ENCODE assay signal across 12 cellular contexts in genomic region chr1:20725189-20726106, GRCh38. TPM values are rescaled to one million over a fixed set of nuclear protein-coding genes. Genes with fewer than 3 reads are reported as not detected.
A peak's percentile ranks its signal among the peaks of the same experiment; 100 is the strongest.
DNase-seq lines count a peak whose midpoint lies in the region; ATAC-seq and TF ChIP-seq lines count a peak whose summit lies in the region.
"Had no signal": no experiment of that assay in that cellular context is flagged by ENCODE, and none has a peak within 500 bp of the region (broad histone marks: within the 10 kb centered on the region; RNA-seq: fewer than 3 reads in every experiment).

No MANE protein-coding gene starts in this region.

- H3K4me3 ChIP-seq in GM23248 (no peak overlapping the region), coronary artery (no peak overlapping the region), neuronal stem cell (ENCODE audit: low read length in 2 of 2) (no peak overlapping the region)
- no peak overlapping the region for H3K4me3 ChIP-seq in CD4-positive, alpha-beta memory T cell (ENCODE audit: low read length in 2 of 2)
- H3K4me3 ChIP-seq: ascending aorta, heart left ventricle had no signal

- H3K9me3 Mint-ChIP-seq in stimulated activated naive B cell treated with anti-CD40 and anti-IgM and Interleukin-4, amounts not matched to agents 10 μg/mL and 1 μg/mL and 100 μg/mL, for 72 hours = no peaks in the 10 kb centered on the region
- H3K9me3 Mint-ChIP-seq in CD4-positive, alpha-beta memory T cell = peaks cover 0 to 2% (median 0%) of the 10 kb centered on the region in 8 donors
- H3K9me3 Mint-ChIP-seq: nephron progenitor cell had no signal

- H2BK15ac ChIP-seq in neuronal stem cell (ENCODE audit: low read length) = no peak overlapping the region

- H3K36me3 Mint-ChIP-seq in stimulated activated naive B cell treated with anti-CD40 and anti-IgM and Interleukin-4, amounts not matched to agents 10 μg/mL and 1 μg/mL and 100 μg/mL, for 72 hours = no peaks in the 10 kb centered on the region
- H3K36me3 Mint-ChIP-seq in CD4-positive, alpha-beta memory T cell = no peaks in the 10 kb centered on the region

- peak overlapping the region; percentile 46 for H2AK5ac ChIP-seq in neuronal stem cell (ENCODE audit: low read depth, low read length)

- 75 to 77% methylated on average over 26 to 28 of the region's 29 CpGs for WGBS in GM23248 (ENCODE audit: low coverage in 1 of 2, low lambda C conversion rate in 2 of 2, missing lambda C conversion rate in 2 of 2), 2 experiments
- no CpG with 5 or more reads among the region's 29 CpGs for WGBS in neuronal stem cell (ENCODE audit: extremely low coverage in 2 of 2, insufficient read length in 2 of 2, insufficient replicate concordance in 1 of 2), 2 donors

- intact Hi-C loops in CD4-positive, alpha-beta memory T cell (cut with micrococcal nuclease) = no loop called here

- H3K4me3 Mint-ChIP-seq in stimulated activated naive B cell treated with anti-CD40 and anti-IgM and Interleukin-4, amounts not matched to agents 10 μg/mL and 1 μg/mL and 100 μg/mL, for 72 hours = no peak overlapping the region
- H3K4me3 Mint-ChIP-seq in CD4-positive, alpha-beta memory T cell = no peak overlapping the region
- H3K4me3 Mint-ChIP-seq: nephron progenitor cell had no signal

- H2AFZ ChIP-seq in GM23248 = no peak overlapping the region
- H2AFZ ChIP-seq in neuronal stem cell (ENCODE audit: low read length) = no peak overlapping the region

- peak overlapping the region; percentile 75 for H2BK5ac ChIP-seq in neuronal stem cell (ENCODE audit: low read length)

- TF ChIP-seq CTCF in coronary artery (IDR thresholded peaks at IDR 0.05) = no peak

- H3K4me1 ChIP-seq in GM23248 (ENCODE audit: insufficient read depth) = no peaks in the 10 kb centered on the region
- peaks cover 8 to 9% of the 10 kb centered on the region in 2 donors for H3K4me1 ChIP-seq in neuronal stem cell (ENCODE audit: control insufficient read depth in 2 of 2, insufficient read depth in 1 of 2, low read depth in 1 of 2, low read length in 2 of 2)
- H3K4me1 ChIP-seq in CD4-positive, alpha-beta memory T cell (ENCODE audit: insufficient read depth, low read length) = no peaks in the 10 kb centered on the region
- H3K4me1 ChIP-seq: ascending aorta had no signal

- H3K9ac ChIP-seq in GM23248 (no peak overlapping the region), neuronal stem cell (ENCODE audit: low read depth, low read length, poor library complexity) (no peak overlapping the region)

- H3K4me2 ChIP-seq in GM23248 (ENCODE audit: unreplicated experiment) (no peak overlapping the region), neuronal stem cell (ENCODE audit: insufficient read depth, low read length, poor library complexity, severe bottlenecking) (no peak overlapping the region)

- H3K79me2 ChIP-seq in GM23248 (ENCODE audit: insufficient read depth) = no peaks in the 10 kb centered on the region

- no peak overlapping the region for H3K14ac ChIP-seq in neuronal stem cell (ENCODE audit: low read length)

- H2BK120ac ChIP-seq in neuronal stem cell (ENCODE audit: low read depth, low read length) = no peak overlapping the region

- H3K36me3 ChIP-seq in GM23248 (ENCODE audit: low read depth) (no peaks in the 10 kb centered on the region), neuronal stem cell (replicated peaks in 1 of 2; ENCODE audit: control insufficient read depth in 2 of 2, insufficient read depth in 2 of 2, low read length in 2 of 2) (peaks cover 0 to 2% of the 10 kb centered on the region in 2 donors)
- no peaks in the 10 kb centered on the region for H3K36me3 ChIP-seq in CD4-positive, alpha-beta memory T cell (ENCODE audit: insufficient read depth, low read length)
- H3K36me3 ChIP-seq: ascending aorta, heart left ventricle had no signal

- peaks cover 6% of the 10 kb centered on the region for H3K79me1 ChIP-seq in neuronal stem cell (ENCODE audit: low read depth, low read length)

- H3K27ac ChIP-seq in GM23248 (no peak overlapping the region), coronary artery (no peak overlapping the region), neuronal stem cell (replicated peaks; ENCODE audit: low read length) (no peak overlapping the region)
- H3K27ac ChIP-seq in CD4-positive, alpha-beta memory T cell (ENCODE audit: low read depth, low read length) = no peak overlapping the region
- H3K27ac ChIP-seq: ascending aorta, heart left ventricle had no signal

- no peaks in the 10 kb centered on the region for H3K9me2 ChIP-seq in GM23248 (ENCODE audit: insufficient read depth)

- H3F3A ChIP-seq in GM23248 (ENCODE audit: insufficient read depth) = no peaks in the 10 kb centered on the region

- DNase-seq in GM23248 (peak; percentile 76), NCI-H1436 treated with DMSO at 0.1 percent for 48 hours (lab: John Stamatoyannopoulos, UW) (peak; percentile 74), coronary artery (ENCODE audit: low spot score) (peak; percentile 50), neuronal stem cell (ENCODE audit: low spot score) (no peak)
- DNase-seq in stimulated activated naive B cell treated with anti-CD40 and anti-IgM and Interleukin-4, amounts not matched to agents 10 μg/mL and 1 μg/mL and 100 μg/mL, for 72 hours = no peak
- DNase-seq in CD4-positive, alpha-beta memory T cell = no peak
- DNase-seq: activated CD4-positive, CD25-positive, alpha-beta regulatory T cell; nephron progenitor cell had no signal

- H3K18ac ChIP-seq in neuronal stem cell (ENCODE audit: low read length) = peak overlapping the region; percentile 19

- H3K27me3 Mint-ChIP-seq in stimulated activated naive B cell treated with anti-CD40 and anti-IgM and Interleukin-4, amounts not matched to agents 10 μg/mL and 1 μg/mL and 100 μg/mL, for 72 hours = peaks cover 24 to 43% of the 10 kb centered on the region in 2 donors
- H3K27me3 Mint-ChIP-seq in CD4-positive, alpha-beta memory T cell = peaks cover 2 to 12% of the 10 kb centered on the region in 2 donors

- H3K4ac ChIP-seq in neuronal stem cell (ENCODE audit: low read length) = no peak overlapping the region

- in situ Hi-C loops in GM23248 (cut with MboI) = no loop called here

- no peak overlapping the region for H4K8ac ChIP-seq in neuronal stem cell (ENCODE audit: low read depth, low read length)

- CTCF ChIA-PET in CD4-positive, alpha-beta memory T cell (lab: Charles Lee; ENCODE audit: partially characterized antibody) = interaction anchor here (1.6 kb wide), 1 partner anchor 29 kb away, joined by 5 read pairs; no protein-coding TSS in a partner anchor

- no peaks in the 10 kb centered on the region for H4K20me1 ChIP-seq in GM23248 (ENCODE audit: insufficient read depth)

- H3K9me3 ChIP-seq in GM23248 (ENCODE audit: low read depth) (no peaks in the 10 kb centered on the region), neuronal stem cell (replicated peaks in 1 of 2; ENCODE audit: control insufficient read depth in 2 of 2, insufficient read depth in 1 of 2, low read depth in 1 of 2, low read length in 2 of 2) (no peaks in the 10 kb centered on the region)
- no peaks in the 10 kb centered on the region for H3K9me3 ChIP-seq in CD4-positive, alpha-beta memory T cell (ENCODE audit: control insufficient read depth in 1 of 2, low read length in 2 of 2)
- H3K9me3 ChIP-seq: ascending aorta, heart left ventricle had no signal

- no peak overlapping the region for H3K27ac Mint-ChIP-seq in stimulated activated naive B cell treated with anti-CD40 and anti-IgM and Interleukin-4, amounts not matched to agents 10 μg/mL and 1 μg/mL and 100 μg/mL, for 72 hours
- no peak overlapping the region for H3K27ac Mint-ChIP-seq in CD4-positive, alpha-beta memory T cell
- H3K27ac Mint-ChIP-seq: nephron progenitor cell had no signal

- peaks cover 12% of the 10 kb centered on the region for H3K27me3 ChIP-seq in GM23248 (replicated peaks; ENCODE audit: insufficient read depth)
- peaks cover 0 to 9% (median 0%) of the 10 kb centered on the region in 3 experiments for H3K27me3 ChIP-seq in neuronal stem cell (ENCODE audit: control insufficient read depth in 3 of 3, insufficient read depth in 3 of 3, low read depth in 1 of 3, low read length in 3 of 3)
- no peaks in the 10 kb centered on the region for H3K27me3 ChIP-seq in CD4-positive, alpha-beta memory T cell (ENCODE audit: insufficient read depth, low read length)
- H3K27me3 ChIP-seq: ascending aorta had no signal

- H3K23ac ChIP-seq in neuronal stem cell (ENCODE audit: low read depth, low read length, poor library complexity) = no peak overlapping the region

- POLR2A ChIA-PET in CD4-positive, alpha-beta memory T cell (lab: Charles Lee; ENCODE audit: partially characterized antibody) = no interaction called here

- ATAC-seq in stimulated activated naive B cell treated with anti-CD40 and anti-IgM and Interleukin-4, amounts not matched to agents 10 μg/mL and 1 μg/mL and 100 μg/mL, for 72 hours (replicated peaks) = no peak
- ATAC-seq in HG02870 (IDR thresholded peaks at IDR 0.05; ENCODE audit: unreplicated experiment) = no peak
- ATAC-seq in HG03521 (IDR thresholded peaks at IDR 0.05; ENCODE audit: unreplicated experiment) = no peak
- ATAC-seq: heart left ventricle had no signal

- peaks cover 8 to 17% of the 10 kb centered on the region in 2 donors for H3K4me1 Mint-ChIP-seq in stimulated activated naive B cell treated with anti-CD40 and anti-IgM and Interleukin-4, amounts not matched to agents 10 μg/mL and 1 μg/mL and 100 μg/mL, for 72 hours
- peaks cover 4 to 8% (median 4%) of the 10 kb centered on the region in 4 donors for H3K4me1 Mint-ChIP-seq in CD4-positive, alpha-beta memory T cell

- H2BK12ac ChIP-seq in neuronal stem cell (ENCODE audit: low read length) = no peak overlapping the region

- H4K91ac ChIP-seq in neuronal stem cell (ENCODE audit: low read depth, low read length, poor library complexity) = no peak overlapping the region

RNA-seq across cellular contexts. Expression of gene SH2D5, which starts 7.1 kb away (rescaled TPM):
- total RNA-seq in GM23248 (2014; rRNA removed; shearing (Covaris generic)) = 1.0 and 1.4 TPM in 2 replicates
- polyA plus RNA-seq in GM23248 (2016; fragmentation: Nextera tagmentation; extraction: Ambion mirVana) = 0.43 and 1.1 TPM in 2 replicates
- 5.5 TPM for polyA plus RNA-seq in neuronal stem cell (2013, experiment 1 of 2)
- polyA plus RNA-seq in neuronal stem cell (2013, experiment 2 of 2) = 5.3 TPM
- under 1 TPM in 1 of 2 experiments, not detected in 1; 0.38 TPM for total RNA-seq in CD4-positive, alpha-beta memory T cell
- not detected for polyA plus RNA-seq in CD4-positive, alpha-beta memory T cell
- total RNA-seq: ascending aorta had no signal

RNA-seq across cellular contexts. Expression of gene KIF17, which starts 7.6 kb away (rescaled TPM):
- total RNA-seq in GM23248 (2014; rRNA removed; shearing (Covaris generic)) = 0.11 TPM in 1 of 2 replicates, not detected in the other
- 0.10 and 0.31 TPM in 2 replicates for polyA plus RNA-seq in GM23248 (2016; fragmentation: Nextera tagmentation; extraction: Ambion mirVana)
- polyA plus RNA-seq in neuronal stem cell (2013, experiment 1 of 2) = 5.8 TPM
- 5.8 TPM for polyA plus RNA-seq in neuronal stem cell (2013, experiment 2 of 2)
- total RNA-seq in CD4-positive, alpha-beta memory T cell = not detected
- polyA plus RNA-seq in CD4-positive, alpha-beta memory T cell = not detected

Comparison
In these comparisons a context has a peak if more than half of its experiments do, and no peak if none do; other contexts are left out.
1. DNase-seq: peak in GM23248 (single experiment), NCI-H1436 treated with DMSO at 0.1 percent for 48 hours (single experiment) and coronary artery (single experiment); none in neuronal stem cell (single experiment), stimulated activated naive B cell treated with anti-CD40 and anti-IgM and Interleukin-4, amounts not matched to agents 10 μg/mL and 1 μg/mL and 100 μg/mL, for 72 hours (single experiment) and CD4-positive, alpha-beta memory T cell (0 of 5).